13 cellular contexts compared by ENCODE assay signal in the genomic region with DNA sequence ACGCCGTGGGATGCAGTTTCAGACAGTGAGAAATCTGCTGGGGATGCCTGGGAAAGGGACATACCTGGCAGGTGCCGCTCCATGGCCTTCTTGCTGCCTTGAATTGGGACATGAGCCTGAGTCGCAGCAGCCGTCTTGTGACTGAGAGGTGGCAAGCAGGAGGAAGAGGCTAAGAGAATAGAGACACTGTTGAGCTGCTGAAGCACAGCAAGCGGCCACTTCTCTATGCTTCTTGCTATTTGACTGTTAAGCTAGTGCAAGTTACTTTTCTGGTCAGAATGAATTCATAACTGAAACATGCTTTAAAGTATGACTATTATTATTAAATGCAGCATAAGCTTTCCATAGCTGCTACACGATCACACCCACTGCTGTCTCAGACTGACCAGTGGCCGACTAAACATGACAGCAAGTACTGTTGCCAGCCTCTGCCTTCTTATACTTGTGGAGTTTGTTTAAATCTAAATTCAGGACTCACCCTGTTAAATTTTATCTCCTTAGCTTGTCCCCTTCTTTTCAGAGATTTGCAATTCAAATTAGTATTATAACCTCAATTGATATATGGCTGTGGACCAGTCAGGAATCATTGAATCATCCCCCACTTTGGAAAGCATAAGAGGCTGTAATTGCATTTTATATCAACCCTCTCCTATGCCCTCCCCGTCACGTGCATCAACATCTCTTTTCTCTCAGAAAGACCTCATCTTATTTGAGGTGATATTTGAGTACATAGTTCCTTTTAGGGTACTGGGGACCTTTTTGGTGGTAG. TPM values are rescaled to one million over a fixed set of nuclear protein-coding genes. Genes with fewer than 3 reads are reported as not detected.
DNase-seq lines count a peak whose midpoint lies in the region; ATAC-seq and TF ChIP-seq lines count a peak whose summit lies in the region.
"Had no signal": no experiment of that assay in that cellular context is flagged by ENCODE, and none has a peak within 500 bp of the region (broad histone marks: within the 10 kb centered on the region; RNA-seq: fewer than 3 reads in every experiment).

No MANE protein-coding gene starts in this region.

- no peak overlapping the region for H2AFZ ChIP-seq in hepatocyte
- H2AFZ ChIP-seq: parathyroid adenoma had no signal

- ATAC-seq in activated T-cell treated with anti-CD3 and anti-CD28 coated beads, Interleukin-2, amount 50 U/mL, for 72 hours (replicated peaks in 1 of 2), result peak; percentile 46 to 47
- ATAC-seq in GM21825 (IDR thresholded peaks at IDR 0.05; ENCODE audit: unreplicated experiment) (peak; percentile 30), HG03520 (IDR thresholded peaks at IDR 0.05; ENCODE audit: unreplicated experiment) (peak; percentile 60), Right ventricle myocardium superior (ENCODE audit: poor library complexity) (no peak)
- ATAC-seq in stimulated activated naive B cell treated with anti-CD40 and anti-IgM and Interleukin-4, amounts not matched to agents 10 μg/mL and 1 μg/mL and 100 μg/mL, for 72 hours (replicated peaks), result peak; percentile 53 to 61

- no peak for TF ChIP-seq CTCF in hepatocyte (IDR thresholded peaks at IDR 0.05; ENCODE audit: poor library complexity)

- no peak overlapping the region for H3K4me2 ChIP-seq in hepatocyte

- no peaks in the 10 kb centered on the region for H3K36me3 ChIP-seq in hepatocyte (replicated peaks; ENCODE audit: insufficient read depth, low read depth)

- H3K9me3 ChIP-seq in hepatocyte (ENCODE audit: low read depth), result no peaks in the 10 kb centered on the region

- H3K27ac Mint-ChIP-seq in activated T-cell treated with anti-CD3 and anti-CD28 coated beads, Interleukin-2, amount 50 U/mL, for 72 hours, result no peak overlapping the region
- H3K27ac Mint-ChIP-seq in stimulated activated naive B cell treated with anti-CD40 and anti-IgM and Interleukin-4, amounts not matched to agents 10 μg/mL and 1 μg/mL and 100 μg/mL, for 72 hours, result peak overlapping the region; percentile 82

- no peak overlapping the region for H3K27ac ChIP-seq in hepatocyte
- H3K27ac ChIP-seq: parathyroid adenoma had no signal

- peaks cover 45% of the 10 kb centered on the region for H3K4me1 Mint-ChIP-seq in activated T-cell treated with anti-CD3 and anti-CD28 coated beads, Interleukin-2, amount 50 U/mL, for 72 hours (ENCODE audit: low read depth)
- peaks cover 19 to 34% of the 10 kb centered on the region in 2 donors for H3K4me1 Mint-ChIP-seq in stimulated activated naive B cell treated with anti-CD40 and anti-IgM and Interleukin-4, amounts not matched to agents 10 μg/mL and 1 μg/mL and 100 μg/mL, for 72 hours

- no peaks in the 10 kb centered on the region for H3K27me3 ChIP-seq in hepatocyte

- intact Hi-C loops in Right ventricle myocardium superior (cut with DNase I), result no loop called here

- no peaks in the 10 kb centered on the region for H3K36me3 Mint-ChIP-seq in activated T-cell treated with anti-CD3 and anti-CD28 coated beads, Interleukin-2, amount 50 U/mL, for 72 hours (ENCODE audit: insufficient read depth in 2 of 2)
- no peaks in the 10 kb centered on the region for H3K36me3 Mint-ChIP-seq in stimulated activated naive B cell treated with anti-CD40 and anti-IgM and Interleukin-4, amounts not matched to agents 10 μg/mL and 1 μg/mL and 100 μg/mL, for 72 hours

- POLR2A ChIA-PET in HEK293T (lab: Yijun Ruan, JAX), result no interaction called here

- H3K27me3 Mint-ChIP-seq in activated T-cell treated with anti-CD3 and anti-CD28 coated beads, Interleukin-2, amount 50 U/mL, for 72 hours (ENCODE audit: low read depth), result peaks cover 12% of the 10 kb centered on the region
- H3K27me3 Mint-ChIP-seq in stimulated activated naive B cell treated with anti-CD40 and anti-IgM and Interleukin-4, amounts not matched to agents 10 μg/mL and 1 μg/mL and 100 μg/mL, for 72 hours, result no peaks in the 10 kb centered on the region

- H4K20me1 ChIP-seq in hepatocyte (ENCODE audit: insufficient read depth, poor library complexity, severe bottlenecking), result no peaks in the 10 kb centered on the region

- H3K9me3 Mint-ChIP-seq in activated T-cell treated with anti-CD3 and anti-CD28 coated beads, Interleukin-2, amount 50 U/mL, for 72 hours, result no peaks in the 10 kb centered on the region
- no peaks in the 10 kb centered on the region for H3K9me3 Mint-ChIP-seq in stimulated activated naive B cell treated with anti-CD40 and anti-IgM and Interleukin-4, amounts not matched to agents 10 μg/mL and 1 μg/mL and 100 μg/mL, for 72 hours

- H3K9me2 ChIP-seq in hepatocyte (replicated peaks; ENCODE audit: insufficient read depth), result no peaks in the 10 kb centered on the region

- H3K4me3 Mint-ChIP-seq in activated T-cell treated with anti-CD3 and anti-CD28 coated beads, Interleukin-2, amount 50 U/mL, for 72 hours, result peak overlapping the region in 1 of 2 donors; percentile 29
- no peak overlapping the region for H3K4me3 Mint-ChIP-seq in stimulated activated naive B cell treated with anti-CD40 and anti-IgM and Interleukin-4, amounts not matched to agents 10 μg/mL and 1 μg/mL and 100 μg/mL, for 72 hours

- CTCF ChIA-PET in HEK293T (lab: Yijun Ruan, JAX), result no interaction called here

- H3K4me3 ChIP-seq in hepatocyte, result no peak overlapping the region

- H3K4me1 ChIP-seq in hepatocyte (ENCODE audit: insufficient read depth), result no peaks in the 10 kb centered on the region
- H3K4me1 ChIP-seq: parathyroid adenoma had no signal

- DNase-seq in activated T-cell treated with anti-CD3 and anti-CD28 coated beads, Interleukin-2, amount 50 U/mL, for 72 hours, result peak in 1 of 2 donors; percentile 19
- DNase-seq in activated T-cell treated with anti-CD3 and anti-CD28 coated beads for 4 hours (no peak), hepatocyte (ENCODE audit: low spot score) (no peak), Right ventricle myocardium superior (no peak), HEK293T (ENCODE audit: extremely low spot score) (no peak)
- DNase-seq in stimulated activated naive B cell treated with anti-CD40 and anti-IgM and Interleukin-4, amounts not matched to agents 10 μg/mL and 1 μg/mL and 100 μg/mL, for 72 hours, result peak; percentile 30
- DNase-seq: cerebellar nuclear complex, HCEC 1CT, hippocampal formation, NCI-H2227 treated with DMSO at 0.1 percent for 48 hours had no signal

- H3K79me2 ChIP-seq in hepatocyte, result no peaks in the 10 kb centered on the region
- H3K79me2 ChIP-seq: parathyroid adenoma had no signal

- WGBS in hepatocyte (ENCODE audit: low lambda C conversion rate, missing lambda C conversion rate), result 82% methylated on average over 10 of the region's 10 CpGs

TF ChIP-seq in HEK293T, 16 proteins besides CTCF, POLR2A, EP300 and RAD21:
- TF ChIP-seq NFRKB (IDR thresholded peaks at IDR 0.05), result no peak
- no peak for TF ChIP-seq BHLHE40 (IDR thresholded peaks at IDR 0.05; ENCODE audit: borderline replicate concordance)
- TF ChIP-seq ARNT (IDR thresholded peaks at IDR 0.05), result no peak
- no peak for TF ChIP-seq CTBP1 (IDR thresholded peaks at IDR 0.05; ENCODE audit: borderline replicate concordance)
- TF ChIP-seq ZNF384 (IDR thresholded peaks at IDR 0.05), result no peak
- no peak for TF ChIP-seq LEF1 (IDR thresholded peaks at IDR 0.05; ENCODE audit: borderline replicate concordance)
- TF ChIP-seq FOXA1 (IDR thresholded peaks at IDR 0.05), result no peak
- TF ChIP-seq FOXK2 (IDR thresholded peaks at IDR 0.05), result no peak
TF ChIP-seq in HEK293T: peak in this region for 0.

RNA-seq across cellular contexts. Expression of a gene that starts 24.8 kb away (rescaled TPM):
- total RNA-seq in activated T-cell treated with anti-CD3 and anti-CD28 coated beads, Interleukin-2, amount 50 U/mL, for 72 hours, result 10 to 100 TPM; 31.3 to 39.5 TPM
- total RNA-seq in hepatocyte (168 and 264 TPM in 2 replicates), Right ventricle myocardium superior (495 TPM)
- 114 and 121 TPM in 2 replicates for polyA plus RNA-seq in hepatocyte
